33 cellular contexts compared by ENCODE assay signal in the genomic region with DNA sequence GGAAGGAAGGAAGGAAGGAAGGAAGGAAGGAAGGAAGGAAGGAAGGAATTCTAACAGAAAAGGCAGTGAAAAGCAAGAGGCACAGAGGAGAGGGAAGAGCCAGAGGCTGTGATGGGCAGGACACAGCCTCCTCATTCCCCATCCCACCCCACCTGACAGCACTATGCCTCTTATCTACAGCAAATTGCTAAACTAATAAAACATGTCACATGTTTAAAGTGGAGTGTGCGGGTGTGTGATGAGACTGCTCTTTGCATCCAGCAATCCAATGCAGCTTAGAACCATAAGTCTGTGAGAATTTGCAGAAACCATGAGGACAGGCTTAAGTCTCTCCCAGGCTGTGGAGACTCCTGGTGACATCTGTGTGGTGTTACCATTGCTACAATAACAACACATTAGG.
"Had no signal": no experiment of that assay in that cellular context is flagged by ENCODE, and none has a peak within 500 bp of the region (broad histone marks: within the 10 kb centered on the region; RNA-seq: fewer than 3 reads in every experiment).

No MANE protein-coding gene starts in this region.

- H3K4me1 Mint-ChIP-seq: activated CD4-positive, alpha-beta T cell treated with anti-CD3 and anti-CD28 coated beads, Interleukin-2, amount 10 ng/mL, durations not matched to agents 24 days and 14 days; activated naive CD4-positive, alpha-beta T cell treated with anti-CD3 and anti-CD28 coated beads, Interleukin-2, amount 10 ng/mL, durations not matched to agents 7 days and 5 days; activated naive CD8-positive, alpha-beta T cell treated with anti-CD3 and anti-CD28 coated beads, Interleukin-2, amount 10 ng/mL, durations not matched to agents 7 days and 5 days had no signal

- H3K36me3 Mint-ChIP-seq: activated CD4-positive, alpha-beta memory T cell treated with anti-CD3 and anti-CD28 coated beads for 36 hours; activated naive CD4-positive, alpha-beta T cell treated with anti-CD3 and anti-CD28 coated beads, Interleukin-2, amount 10 ng/mL, durations not matched to agents 7 days and 5 days; activated naive CD8-positive, alpha-beta T cell treated with anti-CD3 and anti-CD28 coated beads, Interleukin-2, amount 10 ng/mL, durations not matched to agents 7 days and 5 days; brain had no signal

- H3K27me3 ChIP-seq: ascending aorta, colonic mucosa, ovary, right lobe of liver, uterus had no signal

- H3K9me3 ChIP-seq: ascending aorta, colonic mucosa, left lung, lower lobe of right lung, neutrophil, ovary, right lobe of liver, thoracic aorta, uterus had no signal

- H3K27ac ChIP-seq: ascending aorta, cardiac muscle cell, colonic mucosa, epithelial cell of prostate, left lung, lower lobe of right lung, neutrophil, ovary, right lobe of liver, thoracic aorta, uterus, WERI-Rb-1 had no signal

- ATAC-seq: activated CD4-positive, CD25-positive, alpha-beta regulatory T cell treated with anti-CD3 and anti-CD28 coated beads, Interleukin-2, amount 50 U/mL, for 24 hours; right lobe of liver had no signal

- H3K4me3 ChIP-seq: ascending aorta, cardiac muscle cell, colonic mucosa, left lung, lower lobe of right lung, ovary, right lobe of liver, thoracic aorta, uterus had no signal

- H3K27ac Mint-ChIP-seq: activated CD4-positive, alpha-beta memory T cell treated with anti-CD3 and anti-CD28 coated beads for 36 hours; activated CD4-positive, alpha-beta T cell treated with anti-CD3 and anti-CD28 coated beads, Interleukin-2, amount 10 ng/mL, durations not matched to agents 24 days and 14 days; activated naive CD4-positive, alpha-beta T cell treated with anti-CD3 and anti-CD28 coated beads, Interleukin-2, amount 10 ng/mL, durations not matched to agents 7 days and 5 days; activated naive CD8-positive, alpha-beta T cell treated with anti-CD3 and anti-CD28 coated beads, Interleukin-2, amount 10 ng/mL, durations not matched to agents 7 days and 5 days; activated T-cell treated with anti-CD3 and anti-CD28 coated beads, Interleukin-2, amount 50 U/mL, for 24 hours; nephron; progenitor cell of endocrine pancreas; stimulated activated naive CD8-positive, alpha-beta T cell treated with anti-CD3 and anti-CD28 coated beads, Interleukin-15, Interleukin-2, amounts not matched to agents 100 ng/mL and 50 ng/mL, for 24 hours had no signal

- H3K9me3 Mint-ChIP-seq: activated CD4-positive, alpha-beta memory T cell treated with anti-CD3 and anti-CD28 coated beads for 36 hours; activated CD4-positive, alpha-beta T cell treated with anti-CD3 and anti-CD28 coated beads, Interleukin-2, amount 10 ng/mL, durations not matched to agents 24 days and 14 days; activated naive CD4-positive, alpha-beta T cell treated with anti-CD3 and anti-CD28 coated beads, Interleukin-2, amount 10 ng/mL, durations not matched to agents 7 days and 5 days; activated naive CD8-positive, alpha-beta T cell treated with anti-CD3 and anti-CD28 coated beads, Interleukin-2, amount 10 ng/mL, durations not matched to agents 7 days and 5 days; activated T-cell treated with anti-CD3 and anti-CD28 coated beads, Interleukin-2, amount 50 U/mL, for 24 hours; brain; nephron; stimulated activated naive CD8-positive, alpha-beta T cell treated with anti-CD3 and anti-CD28 coated beads, Interleukin-15, Interleukin-2, amounts not matched to agents 100 ng/mL and 50 ng/mL, for 24 hours had no signal

- FAIRE-seq: endometrium, TTC549 had no signal

- H3K4me3 Mint-ChIP-seq: activated CD4-positive, alpha-beta memory T cell treated with anti-CD3 and anti-CD28 coated beads for 36 hours; activated CD4-positive, alpha-beta T cell treated with anti-CD3 and anti-CD28 coated beads, Interleukin-2, amount 10 ng/mL, durations not matched to agents 24 days and 14 days; activated naive CD4-positive, alpha-beta T cell treated with anti-CD3 and anti-CD28 coated beads, Interleukin-2, amount 10 ng/mL, durations not matched to agents 7 days and 5 days; activated naive CD8-positive, alpha-beta T cell treated with anti-CD3 and anti-CD28 coated beads, Interleukin-2, amount 10 ng/mL, durations not matched to agents 7 days and 5 days; activated T-cell treated with anti-CD3 and anti-CD28 coated beads, Interleukin-2, amount 50 U/mL, for 24 hours; nephron; stimulated activated naive CD8-positive, alpha-beta T cell treated with anti-CD3 and anti-CD28 coated beads, Interleukin-15, Interleukin-2, amounts not matched to agents 100 ng/mL and 50 ng/mL, for 24 hours had no signal

- H3K27me3 Mint-ChIP-seq: brain had no signal

- DNase-seq: activated CD4-positive, alpha-beta memory T cell treated with anti-CD3 and anti-CD28 coated beads for 36 hours; activated CD4-positive, alpha-beta T cell treated with anti-CD3 and anti-CD28 coated beads, Interleukin-2, amount 10 ng/mL, durations not matched to agents 24 days and 14 days; activated CD8-positive, alpha-beta memory T cell treated with anti-CD3 and anti-CD28 coated beads, Interleukin-2, amount 50 U/mL, for 48 hours; activated gamma-delta T cell; activated naive CD4-positive, alpha-beta T cell treated with anti-CD3 and anti-CD28 coated beads, Interleukin-2, amount 10 ng/mL, durations not matched to agents 7 days and 5 days; activated naive CD8-positive, alpha-beta T cell treated with anti-CD3 and anti-CD28 coated beads, Interleukin-2, amount 10 ng/mL, durations not matched to agents 7 days and 5 days; activated T-cell treated with anti-CD3 and anti-CD28 coated beads, Interleukin-2, amount 50 U/mL, for 24 hours; cerebellar nuclear complex; colonic mucosa; effector CD8-positive, alpha-beta T cell; head of caudate nucleus; kidney glomerular epithelial cell; left lung; lower lobe of right lung; ovary; right lobe of liver; stimulated activated CD4-positive, alpha-beta T cell treated with anti-CD3 and anti-CD28 coated beads, Interleukin-12 subunit alpha, Interleukin-12 subunit beta, amount 100 ng/mL, for 4 hours; stimulated activated CD4-positive, alpha-beta T cell treated with anti-CD3 and anti-CD28 coated beads, Interleukin-4, amount 100 ng/mL, for 1 hour; T-helper 9 cell; uterus; WERI-Rb-1 had no signal

- H3K36me3 ChIP-seq: ascending aorta, cardiac muscle cell, colonic mucosa, left lung, lower lobe of right lung, neutrophil, ovary, right lobe of liver, thoracic aorta, uterus, WERI-Rb-1 had no signal

- H3K4me1 ChIP-seq: ascending aorta, colonic mucosa, left lung, lower lobe of right lung, right lobe of liver, uterus had no signal
